In the genomic region with DNA sequence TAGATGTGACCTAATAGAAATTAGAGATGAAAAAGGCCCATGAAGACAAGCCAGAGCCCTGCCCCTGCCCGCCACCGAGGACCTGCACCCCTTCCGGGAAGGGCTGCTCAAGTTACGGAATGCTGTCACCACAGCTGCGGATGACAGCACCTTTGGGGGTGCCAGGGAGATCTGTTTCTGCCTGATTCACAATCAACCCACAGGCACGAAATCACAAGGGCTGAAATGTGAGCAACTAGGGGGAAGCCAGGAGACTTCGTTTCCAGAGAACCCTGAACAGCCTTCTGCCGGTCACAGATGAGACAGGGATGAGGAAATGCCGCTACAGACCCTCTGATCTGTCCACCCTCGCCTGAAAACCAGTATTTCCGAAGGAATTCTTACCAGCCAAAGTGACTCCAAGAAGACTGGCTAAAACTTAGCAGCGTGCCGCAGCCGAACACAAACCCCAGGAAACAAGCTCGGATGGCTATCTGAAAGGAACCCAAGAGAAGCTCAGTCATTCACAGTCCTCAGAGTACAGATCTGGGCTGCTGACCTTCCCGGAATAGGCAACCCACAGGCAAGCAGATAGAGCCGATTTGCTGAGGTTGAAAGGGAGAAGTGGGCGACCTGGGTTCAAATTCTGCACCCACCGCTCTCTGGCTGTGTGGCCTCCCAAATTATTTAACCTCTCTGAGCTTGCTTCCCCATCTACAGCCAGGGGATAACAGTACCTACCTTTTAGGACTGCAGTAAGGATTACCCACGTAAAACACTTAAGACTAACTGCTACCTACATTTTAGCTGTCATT, we compare ENCODE assay signal across 8 cellular contexts. TPM values are rescaled to one million over a fixed set of nuclear protein-coding genes. Genes with fewer than 3 reads are reported as not detected.
DNase-seq lines count a peak whose midpoint lies in the region; ATAC-seq and TF ChIP-seq lines count a peak whose summit lies in the region.

No MANE protein-coding gene starts in this region.

- H3K4me1 Mint-ChIP-seq in mesothelial cell of epicardium = peaks cover 11% of the 10 kb centered on the region

- no peaks in the 10 kb centered on the region for H3K27me3 ChIP-seq in brain microvascular endothelial cell (replicated peaks)

- H3K9me3 Mint-ChIP-seq in mesothelial cell of epicardium = no peaks in the 10 kb centered on the region

- H3K27ac Mint-ChIP-seq in mesothelial cell of epicardium = peak overlapping the region; percentile 75

- TF ChIP-seq CTCF in C4-2B (conservative IDR thresholded peaks at IDR 0.05) (no peak), brain microvascular endothelial cell (IDR thresholded peaks at IDR 0.05; ENCODE audit: low read depth, low read length, missing control alignments) (no peak), mesothelial cell of epicardium (IDR thresholded peaks at IDR 0.05; ENCODE audit: unreplicated experiment) (no peak)

- H3K36me3 ChIP-seq in brain microvascular endothelial cell (replicated peaks) = peaks cover 16% of the 10 kb centered on the region

- peaks cover 25% of the 10 kb centered on the region for H3K27me3 Mint-ChIP-seq in mesothelial cell of epicardium (ENCODE audit: low read depth)

- H3K27ac ChIP-seq in C4-2B = peak overlapping the region; percentile 84
- H3K27ac ChIP-seq in brain microvascular endothelial cell = no peak overlapping the region

- no peak for DNase-seq in Jurkat, Clone E6-1 (ENCODE audit: low read depth, low spot score)
- no peak for DNase-seq in brain microvascular endothelial cell
- DNase-seq in mesothelial cell of epicardium (ENCODE audit: low spot score in 2 of 2, unreplicated experiment in 2 of 2) = no peak
- no peak for DNase-seq in GOT3 (lab: John Stamatoyannopoulos, UW)
- no peak for DNase-seq in NCI-H2029 treated with DMSO at 0.1 percent for 48 hours (lab: John Stamatoyannopoulos, UW)

- peaks cover 8% of the 10 kb centered on the region for H3K36me3 Mint-ChIP-seq in mesothelial cell of epicardium

- no peak for ATAC-seq in HG03354 (IDR thresholded peaks at IDR 0.05; ENCODE audit: poor library complexity, severe bottlenecking, unreplicated experiment)
- no peak for ATAC-seq in HG03521 (IDR thresholded peaks at IDR 0.05; ENCODE audit: unreplicated experiment)

- H3K4me3 ChIP-seq in Jurkat, Clone E6-1 (ENCODE audit: low read length) = peak overlapping the region; percentile 89
- H3K4me3 ChIP-seq in brain microvascular endothelial cell (ENCODE audit: low read depth, low read length) = peak overlapping the region; percentile 82

- peak overlapping the region; percentile 85 for H3K4me3 Mint-ChIP-seq in mesothelial cell of epicardium

- in situ Hi-C loops in brain microvascular endothelial cell (cut with HindIII; ENCODE audit: low pct_ligation_motif_present, low sequenced_read_pairs) = no loop called here

RNA-seq across cellular contexts. Expression of gene ICMT, which starts 1.1 kb away (rescaled TPM):
- 64.5 TPM for polyA plus RNA-seq in Jurkat, Clone E6-1 (2012; ENCODE audit: insufficient read depth, insufficient read length)
- total RNA-seq in mesothelial cell of epicardium = 35.1 to 39.8 TPM (median 39.3 TPM) in 3 replicates

RNA-seq across cellular contexts. Expression of gene HES3, which starts 9.3 kb away (rescaled TPM):
- polyA plus RNA-seq in Jurkat, Clone E6-1 (2012; ENCODE audit: insufficient read depth, insufficient read length) = not detected
- total RNA-seq in mesothelial cell of epicardium = not detected in 3 replicates

RNA-seq across cellular contexts. Expression of gene GPR153, which starts 26.2 kb away (rescaled TPM):
- 8.4 TPM for polyA plus RNA-seq in Jurkat, Clone E6-1 (2012; ENCODE audit: insufficient read depth, insufficient read length)
- 24.6 to 27.5 TPM (median 25.0 TPM) in 3 replicates for total RNA-seq in mesothelial cell of epicardium

RNA-seq across cellular contexts. Expression of gene RNF207, which starts 28.8 kb away (rescaled TPM):
- polyA plus RNA-seq in Jurkat, Clone E6-1 (2012; ENCODE audit: insufficient read depth, insufficient read length) = 6.7 TPM
- 467 to 481 TPM (median 477 TPM) in 3 replicates for total RNA-seq in mesothelial cell of epicardium

RNA-seq across cellular contexts. Expression of gene RPL22, which starts 35.3 kb away (rescaled TPM):
- polyA plus RNA-seq in Jurkat, Clone E6-1 (2012; ENCODE audit: insufficient read depth, insufficient read length) = 642 TPM
- total RNA-seq in mesothelial cell of epicardium = 411 to 435 TPM (median 426 TPM) in 3 replicates
